ENCODE assay signal across 10 cellular contexts in the genomic region with DNA sequence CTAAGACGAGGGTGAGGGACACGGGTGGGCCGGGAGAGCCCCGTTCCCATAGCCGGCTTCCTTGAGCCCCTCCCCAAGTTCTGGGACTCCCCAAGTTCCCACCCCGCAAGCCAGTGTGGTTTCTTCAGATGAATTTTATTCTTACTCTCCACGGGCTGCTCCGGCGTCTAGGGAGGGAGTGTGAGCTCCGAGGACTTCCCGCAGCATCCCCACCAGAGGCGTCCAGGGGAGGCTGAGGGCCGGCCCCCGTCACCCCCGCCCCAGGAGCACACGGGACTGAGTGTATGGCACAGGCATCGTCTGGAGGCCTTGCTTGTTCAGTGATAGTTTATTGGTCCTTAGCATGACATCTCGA. TPM values are rescaled to one million over a fixed set of nuclear protein-coding genes. Genes with fewer than 3 reads are reported as not detected.
DNase-seq lines count a peak whose midpoint lies in the region; ATAC-seq and TF ChIP-seq lines count a peak whose summit lies in the region.
"Had no signal": no experiment of that assay in that cellular context is flagged by ENCODE, and none has a peak within 500 bp of the region (broad histone marks: within the 10 kb centered on the region; RNA-seq: fewer than 3 reads in every experiment).

No MANE protein-coding gene starts in this region.

- H3K27me3 Mint-ChIP-seq in activated CD8-positive, alpha-beta T cell treated with anti-CD3 and anti-CD28 coated beads for 36 hours = peaks cover 25% of the 10 kb centered on the region

- H3K36me3 Mint-ChIP-seq in activated CD8-positive, alpha-beta T cell treated with anti-CD3 and anti-CD28 coated beads for 36 hours (ENCODE audit: low read depth) = no peaks in the 10 kb centered on the region

- H3K4me3 Mint-ChIP-seq in activated CD8-positive, alpha-beta T cell treated with anti-CD3 and anti-CD28 coated beads for 36 hours = peak overlapping the region; percentile 33

- WGBS in aorta, 2 donors = 52 to 58% methylated on average over 18 of the region's 18 CpGs

- H3K36me3 ChIP-seq in left ventricle myocardium inferior = peaks cover 34% of the 10 kb centered on the region
- peaks cover 28% of the 10 kb centered on the region for H3K36me3 ChIP-seq in skeletal muscle satellite cell (ENCODE audit: insufficient read depth, low read length)
- H3K36me3 ChIP-seq in aorta (ENCODE audit: control insufficient read depth in 1 of 2, insufficient read depth in 2 of 2, low read length in 1 of 2) = peaks cover 0 to 2% of the 10 kb centered on the region in 2 donors

- peaks cover 25% of the 10 kb centered on the region for H3K4me1 ChIP-seq in left ventricle myocardium inferior
- no peaks in the 10 kb centered on the region for H3K4me1 ChIP-seq in skeletal muscle satellite cell (ENCODE audit: control insufficient read depth, insufficient read depth, low read length)
- no peaks in the 10 kb centered on the region for H3K4me1 ChIP-seq in aorta (ENCODE audit: control insufficient read depth in 1 of 2, insufficient read depth in 2 of 2, low read length in 2 of 2)

- H3K27ac ChIP-seq in left ventricle myocardium inferior (replicated peaks) = no peak overlapping the region
- no peak overlapping the region for H3K27ac ChIP-seq in aorta (ENCODE audit: low read depth in 1 of 2, low read length in 2 of 2)
- H3K27ac ChIP-seq: 22Rv1 had no signal

- no peaks in the 10 kb centered on the region for H3K9me3 Mint-ChIP-seq in activated CD8-positive, alpha-beta T cell treated with anti-CD3 and anti-CD28 coated beads for 36 hours

- no peaks in the 10 kb centered on the region for H3K9me3 ChIP-seq in left ventricle myocardium inferior (replicated peaks)
- H3K9me3 ChIP-seq in skeletal muscle satellite cell (replicated peaks; ENCODE audit: low read length) = no peaks in the 10 kb centered on the region
- no peaks in the 10 kb centered on the region for H3K9me3 ChIP-seq in aorta (ENCODE audit: control insufficient read depth, low read length)

- H3K4me1 Mint-ChIP-seq in activated CD8-positive, alpha-beta T cell treated with anti-CD3 and anti-CD28 coated beads for 36 hours (ENCODE audit: low read depth) = peaks cover 5% of the 10 kb centered on the region

- DNase-seq in DMS53 (lab: John Stamatoyannopoulos, UW) = peak; percentile 52
- DNase-seq in DMS53 treated with DMSO at 0.1 percent for 48 hours (lab: John Stamatoyannopoulos, UW; ENCODE audit: unreplicated experiment) = no peak
- DNase-seq in activated CD8-positive, alpha-beta T cell treated with anti-CD3 and anti-CD28 coated beads for 36 hours = no peak
- DNase-seq in left ventricle myocardium inferior = no peak
- no peak for DNase-seq in NCI-H69 (lab: John Stamatoyannopoulos, UW)
- DNase-seq in aorta = no peak
- DNase-seq: caudate nucleus had no signal

- H3K4me3 ChIP-seq in left ventricle myocardium inferior (peak overlapping the region; percentile 50), skeletal muscle satellite cell (ENCODE audit: low read length) (peak overlapping the region; percentile 41), aorta (ENCODE audit: low read length in 2 of 2) (no peak overlapping the region)

- intact Hi-C loops in activated CD8-positive, alpha-beta T cell treated with anti-CD3 and anti-CD28 coated beads for 36 hours (cut with micrococcal nuclease) = no loop called here
- intact Hi-C loops in left ventricle myocardium inferior (cut with micrococcal nuclease) = no loop called here
- intact Hi-C loops in aorta (cut with DNase I) = no loop called here

- no peak overlapping the region for H3K27ac Mint-ChIP-seq in activated CD8-positive, alpha-beta T cell treated with anti-CD3 and anti-CD28 coated beads for 36 hours

- no peak overlapping the region for H3K9ac ChIP-seq in skeletal muscle satellite cell (ENCODE audit: low read depth, low read length)

- no peaks in the 10 kb centered on the region for H3K27me3 ChIP-seq in left ventricle myocardium inferior (ENCODE audit: low read depth)
- no peaks in the 10 kb centered on the region for H3K27me3 ChIP-seq in skeletal muscle satellite cell (ENCODE audit: control insufficient read depth, insufficient read depth, low read length)
- H3K27me3 ChIP-seq in aorta (ENCODE audit: control insufficient read depth in 1 of 2, insufficient read depth in 2 of 2, low read length in 1 of 2) = no peaks in the 10 kb centered on the region

- POLR2A ChIA-PET in activated CD8-positive, alpha-beta T cell treated with anti-CD3 and anti-CD28 coated beads for 36 hours (lab: Charles Lee) = interaction anchor here (1.2 kb wide), 2 partner anchors 22 to 56 kb away, joined by 3 read pairs; no protein-coding TSS in a partner anchor

- peak overlapping the region; percentile 61 for H3K4me2 ChIP-seq in skeletal muscle satellite cell (ENCODE audit: low read length)

- TF ChIP-seq CTCF in activated CD8-positive, alpha-beta T cell treated with anti-CD3 and anti-CD28 coated beads for 36 hours (IDR thresholded peaks at IDR 0.05) = no peak
- no peak for TF ChIP-seq CTCF in left ventricle myocardium inferior (IDR thresholded peaks at IDR 0.05; ENCODE audit: borderline replicate concordance)

- CTCF ChIA-PET in activated CD8-positive, alpha-beta T cell treated with anti-CD3 and anti-CD28 coated beads for 36 hours (lab: Charles Lee) = interaction anchor here (1.1 to 2.1 kb wide), 6 partner anchors 9 to 195 kb away, joined by 3 to 7 read pairs (median 4); no protein-coding TSS in a partner anchor

- peak; percentile 39 for ATAC-seq in activated CD8-positive, alpha-beta T cell treated with anti-CD3 and anti-CD28 coated beads for 36 hours
- ATAC-seq in aorta (ENCODE audit: low FRiP score) (no peak), HG03097 (IDR thresholded peaks at IDR 0.05; ENCODE audit: low FRiP score, unreplicated experiment) (no peak)

RNA-seq across cellular contexts. Expression of gene SLC4A11, which starts 10.0 kb away (rescaled TPM):
- 1 to 10 TPM; 1.8 to 2.8 TPM for total RNA-seq in activated CD8-positive, alpha-beta T cell treated with anti-CD3 and anti-CD28 coated beads for 36 hours
- total RNA-seq in left ventricle myocardium inferior (0.11 TPM), aorta (under 1 TPM; 0.29 to 0.63 TPM)
- total RNA-seq in skeletal muscle satellite cell (2012; rRNA removed) = 0.66 and 0.76 TPM in 2 replicates
- under 1 TPM in 1 of 2 donors, not detected in 1; 0.23 TPM for polyA plus RNA-seq in aorta

RNA-seq across cellular contexts. Expression of gene ITPA, which starts 39.7 kb away (rescaled TPM):
- total RNA-seq in activated CD8-positive, alpha-beta T cell treated with anti-CD3 and anti-CD28 coated beads for 36 hours = 10 to 100 TPM; 56.3 to 66.9 TPM
- total RNA-seq in left ventricle myocardium inferior (17.2 TPM), aorta (10 to 100 TPM; 25.9 to 31.1 TPM)
- 32.3 and 38.0 TPM in 2 replicates for total RNA-seq in skeletal muscle satellite cell (2012; rRNA removed)
- 10 to 100 TPM; 26.7 to 72.4 TPM for polyA plus RNA-seq in aorta

RNA-seq across cellular contexts. Expression of gene DDRGK1, which starts 44.5 kb away (rescaled TPM):
- total RNA-seq in activated CD8-positive, alpha-beta T cell treated with anti-CD3 and anti-CD28 coated beads for 36 hours = 10 to 100 TPM; 50.1 to 54.1 TPM
- total RNA-seq in left ventricle myocardium inferior = 30.0 TPM
- total RNA-seq in skeletal muscle satellite cell (2012; rRNA removed) = 17.0 and 29.4 TPM in 2 replicates
- 10 to 100 TPM; 40.5 to 49.5 TPM for total RNA-seq in aorta
- 10 to 100 TPM; 42.8 to 81.0 TPM for polyA plus RNA-seq in aorta

Comparison
In these comparisons a context has a peak if more than half of its experiments do, and no peak if none do; other contexts are left out.
1. H3K4me3 ChIP-seq: peak in left ventricle myocardium inferior (single experiment) and skeletal muscle satellite cell (single experiment); none in aorta (0 of 2).